ENCODE assay signal across 1 cellular context in genomic region chr2:127853667-127854066, GRCh38.
TF ChIP-seq lines count a peak whose summit lies in the region.

No MANE protein-coding gene starts in this region.

TF ChIP-seq in GM12878, 131 proteins besides CTCF, POLR2A, EP300 and RAD21:
- TF ChIP-seq SUPT20H (IDR thresholded peaks at IDR 0.05; ENCODE audit: borderline replicate concordance, control insufficient read depth, low read depth, low read length) (no peak), BHLHE40 (IDR thresholded peaks at IDR 0.05; ENCODE audit: borderline replicate concordance in 1 of 2, low read depth in 2 of 2, low read length in 1 of 2) (peak in 1 of 2 experiments; percentile 54; a peak in 1 of 4 replicates)
TF ChIP-seq in GM12878: peak in this region for 1.
